ENCODE assay signal across 16 cellular contexts in genomic region chr2:36058076-36058475, GRCh38.
"Had no signal": no experiment of that assay in that cellular context is flagged by ENCODE, and none has a peak within 500 bp of the region (broad histone marks: within the 10 kb centered on the region; RNA-seq: fewer than 3 reads in every experiment).

No MANE protein-coding gene starts in this region.

- H3K4me3 ChIP-seq: heart right ventricle, left ventricle myocardium inferior, ovary, stomach, thoracic aorta had no signal

- H3K36me3 Mint-ChIP-seq: activated naive CD4-positive, alpha-beta T cell treated with anti-CD3 and anti-CD28 coated beads, Interleukin-2, amount 10 ng/mL, durations not matched to agents 7 days and 5 days had no signal

- H3K36me3 ChIP-seq: heart right ventricle, left ventricle myocardium inferior, ovary, stomach, thoracic aorta had no signal

- H3K27ac ChIP-seq: foreskin keratinocyte, heart right ventricle, left ventricle myocardium inferior, ovary, stomach, thoracic aorta, VCaP had no signal

- FAIRE-seq: kidney had no signal

- ATAC-seq: activated CD4-positive, alpha-beta T cell treated with anti-CD3 and anti-CD28 coated beads for 36 hours; activated CD8-positive, alpha-beta T cell treated with anti-CD3 and anti-CD28 coated beads for 36 hours; heart right ventricle had no signal

- H3K4me1 ChIP-seq: foreskin keratinocyte, heart right ventricle, left ventricle myocardium inferior, stomach had no signal

- H3K4me3 Mint-ChIP-seq: activated CD4-positive, alpha-beta T cell treated with anti-CD3 and anti-CD28 coated beads for 36 hours; activated CD8-positive, alpha-beta T cell treated with anti-CD3 and anti-CD28 coated beads for 36 hours; activated naive CD4-positive, alpha-beta T cell treated with anti-CD3 and anti-CD28 coated beads, Interleukin-2, amount 10 ng/mL, durations not matched to agents 7 days and 5 days; memory B cell had no signal

- DNase-seq: activated CD4-positive, alpha-beta T cell treated with anti-CD3 and anti-CD28 coated beads for 36 hours; activated CD8-positive, alpha-beta memory T cell treated with anti-CD3 and anti-CD28 coated beads, Interleukin-2, amount 50 U/mL, for 4 hours; activated CD8-positive, alpha-beta T cell treated with anti-CD3 and anti-CD28 coated beads for 36 hours; activated naive CD4-positive, alpha-beta T cell treated with anti-CD3 and anti-CD28 coated beads, Interleukin-2, amount 10 ng/mL, durations not matched to agents 7 days and 5 days; anterior cingulate cortex; foreskin keratinocyte; heart right ventricle; kidney; left ventricle myocardium inferior; ovary; stimulated activated CD4-positive, alpha-beta T cell treated with anti-CD3 and anti-CD28 coated beads, Interleukin-4, amount 100 ng/mL, for 1 hour; stomach had no signal

- H3K27me3 ChIP-seq: foreskin keratinocyte, ovary, stomach had no signal

- H3K9me3 ChIP-seq: ovary, thoracic aorta had no signal

- H3K27ac Mint-ChIP-seq: activated CD4-positive, alpha-beta T cell treated with anti-CD3 and anti-CD28 coated beads for 36 hours; activated CD8-positive, alpha-beta T cell treated with anti-CD3 and anti-CD28 coated beads for 36 hours; activated naive CD4-positive, alpha-beta T cell treated with anti-CD3 and anti-CD28 coated beads, Interleukin-2, amount 10 ng/mL, durations not matched to agents 7 days and 5 days; activated T-helper 2 cell treated with anti-CD3 and anti-CD28 coated beads, Interferon-gamma antibody, Interleukin-2, Interleukin-4, amounts not matched to agents 10 μg/mL and 5 μg/mL and 100 μg/mL, durations not matched to agents 14 hours and 24 hours and 36 hours; memory B cell had no signal
